In the genomic region with DNA sequence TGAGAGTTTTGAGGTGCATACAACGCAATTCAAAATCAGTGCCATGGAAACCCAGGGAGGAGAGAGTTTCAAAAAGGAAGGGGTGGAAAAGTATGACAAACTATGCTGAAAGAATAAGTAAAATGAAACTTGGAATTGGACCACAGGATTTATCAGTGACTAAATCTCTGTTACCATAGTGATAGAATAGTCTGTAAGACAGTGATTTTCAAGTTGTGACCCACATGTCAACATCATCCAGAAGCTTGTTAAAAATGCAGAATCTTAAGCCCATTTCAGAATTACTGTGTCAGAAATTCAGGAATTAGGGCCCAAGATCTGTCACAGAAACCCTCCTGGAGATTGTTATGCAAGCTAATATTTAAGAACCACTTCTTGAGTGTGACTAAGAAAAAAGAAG, we compare ENCODE assay signal across 20 cellular contexts.
DNase-seq lines count a peak whose midpoint lies in the region; ATAC-seq and TF ChIP-seq lines count a peak whose summit lies in the region.
"Had no signal": no experiment of that assay in that cellular context is flagged by ENCODE, and none has a peak within 500 bp of the region (broad histone marks: within the 10 kb centered on the region; RNA-seq: fewer than 3 reads in every experiment).

No MANE protein-coding gene starts in this region.

- DNase-seq in A673 (ENCODE audit: low spot score), result peak; percentile 7
- peak; percentile 61 for DNase-seq in fibroblast of the aortic adventitia (ENCODE audit: low read depth)
- DNase-seq in osteoblast (ENCODE audit: insufficient read length, low spot score, missing footprints), result no peak
- DNase-seq in erythroblast (lab: John Stamatoyannopoulos, UW), result no peak
- DNase-seq in NCI-H1694 (lab: John Stamatoyannopoulos, UW), result no peak
- DNase-seq in NCI-H2029 treated with DMSO at 0.1 percent for 48 hours (lab: John Stamatoyannopoulos, UW), result no peak
- DNase-seq in HCEC 1CT, result no peak
- DNase-seq: Caco-2; CD4-positive, alpha-beta T cell; GDM1; KBM-7; NCI-H187; NCI-H226; NCI-H524 treated with DMSO at 0.1 percent for 48 hours; RPMI8226; SIG-M5 had no signal

- peaks cover 48% of the 10 kb centered on the region for H3K27me3 ChIP-seq in A673 (replicated peaks; ENCODE audit: insufficient read depth, low read depth, low read length, poor library complexity)
- no peaks in the 10 kb centered on the region for H3K27me3 ChIP-seq in osteoblast (ENCODE audit: insufficient read depth, low read length)

- H3K36me3 ChIP-seq in A673 (ENCODE audit: insufficient read depth, low read length, poor library complexity, severe bottlenecking) (no peaks in the 10 kb centered on the region), osteoblast (ENCODE audit: insufficient read depth, low read length) (no peaks in the 10 kb centered on the region)

- H3K4me1 ChIP-seq in A673 (ENCODE audit: insufficient read depth, low read length, poor library complexity, severe bottlenecking) (peaks cover 11% of the 10 kb centered on the region), osteoblast (ENCODE audit: insufficient read depth, low read length) (no peaks in the 10 kb centered on the region)
- H3K4me1 ChIP-seq: Caco-2 had no signal

- no peaks in the 10 kb centered on the region for H3K9me3 ChIP-seq in A673 (ENCODE audit: low read depth, low read length, poor library complexity, severe bottlenecking)
- no peaks in the 10 kb centered on the region for H3K9me3 ChIP-seq in osteoblast (ENCODE audit: low read depth, low read length)
- H3K9me3 ChIP-seq: Caco-2 had no signal

- no peaks in the 10 kb centered on the region for H3K79me2 ChIP-seq in osteoblast (ENCODE audit: insufficient read depth, low read length)

- intact Hi-C loops in A673 (cut with micrococcal nuclease; ENCODE audit: unreplicated experiment), result no loop called here

- H3K4me3 ChIP-seq in A673 (ENCODE audit: low read depth, low read length, poor library complexity, severe bottlenecking) (no peak overlapping the region), fibroblast of the aortic adventitia (ENCODE audit: low read depth, low read length) (no peak overlapping the region), osteoblast (ENCODE audit: insufficient read depth, low read length) (no peak overlapping the region)
- H3K4me3 ChIP-seq: GM23338 had no signal

- TF ChIP-seq POLR2A in erythroblast (IDR thresholded peaks at IDR 0.05; ENCODE audit: low read length), result no peak

- H3K27ac ChIP-seq in A673 (ENCODE audit: low read depth, low read length, poor library complexity, severe bottlenecking), result no peak overlapping the region
- no peak overlapping the region for H3K27ac ChIP-seq in osteoblast (ENCODE audit: low read depth, low read length)

- ATAC-seq in SK-N-SH treated with all-trans-retinoic acid at 6 μM for 48 hours, result peak; percentile 74
- ATAC-seq: GM23338, HCT116, HepG2 had no signal

- H3K4me2 ChIP-seq in osteoblast (ENCODE audit: insufficient read depth, low read length), result peak overlapping the region; percentile 17
- H3K4me2 ChIP-seq: GM23338 had no signal

- POLR2A ChIA-PET in A673 (lab: Charles Lee; ENCODE audit: low non-redundant PET), result no interaction called here

- CTCF ChIA-PET in A673 (lab: Charles Lee), result no interaction called here

- TF ChIP-seq CTCF in A673 (conservative IDR thresholded peaks at IDR 0.05; ENCODE audit: low read depth, low read length) (no peak), fibroblast of the aortic adventitia (IDR thresholded peaks at IDR 0.05; ENCODE audit: insufficient read depth, low read length) (no peak), osteoblast (IDR thresholded peaks at IDR 0.05; ENCODE audit: extremely low read depth, low read depth, low read length) (no peak)

- BruUV-seq in A673 (replicated peaks; lab: Mats Ljungman, UMichigan), result no TSS peak

- H4K20me1 ChIP-seq in osteoblast (ENCODE audit: insufficient read depth, low read length), result no peaks in the 10 kb centered on the region

- H2AFZ ChIP-seq in osteoblast (ENCODE audit: low read length), result no peak overlapping the region
- H2AFZ ChIP-seq: GM23338 had no signal

TF ChIP-seq in SK-N-SH treated with all-trans-retinoic acid at 6 μM for 48 hours, 23 proteins besides CTCF, POLR2A, EP300 and RAD21:
- TF ChIP-seq ZC3H10 (CRISPR knock-in tag; IDR thresholded peaks at IDR 0.05) (no peak), RARB (CRISPR knock-in tag; IDR thresholded peaks at IDR 0.05) (no peak), ARNTL (CRISPR knock-in tag; IDR thresholded peaks at IDR 0.05; ENCODE audit: borderline replicate concordance, low read depth) (no peak), PPARA (CRISPR knock-in tag; IDR thresholded peaks at IDR 0.05; ENCODE audit: borderline replicate concordance) (no peak), TCF4 (CRISPR knock-in tag; IDR thresholded peaks at IDR 0.05; ENCODE audit: borderline replicate concordance) (no peak), ZNF8 (CRISPR knock-in tag; IDR thresholded peaks at IDR 0.05) (no peak), TOX (CRISPR knock-in tag; IDR thresholded peaks at IDR 0.05; ENCODE audit: borderline replicate concordance) (no peak)
- TF ChIP-seq, protein P1, sequence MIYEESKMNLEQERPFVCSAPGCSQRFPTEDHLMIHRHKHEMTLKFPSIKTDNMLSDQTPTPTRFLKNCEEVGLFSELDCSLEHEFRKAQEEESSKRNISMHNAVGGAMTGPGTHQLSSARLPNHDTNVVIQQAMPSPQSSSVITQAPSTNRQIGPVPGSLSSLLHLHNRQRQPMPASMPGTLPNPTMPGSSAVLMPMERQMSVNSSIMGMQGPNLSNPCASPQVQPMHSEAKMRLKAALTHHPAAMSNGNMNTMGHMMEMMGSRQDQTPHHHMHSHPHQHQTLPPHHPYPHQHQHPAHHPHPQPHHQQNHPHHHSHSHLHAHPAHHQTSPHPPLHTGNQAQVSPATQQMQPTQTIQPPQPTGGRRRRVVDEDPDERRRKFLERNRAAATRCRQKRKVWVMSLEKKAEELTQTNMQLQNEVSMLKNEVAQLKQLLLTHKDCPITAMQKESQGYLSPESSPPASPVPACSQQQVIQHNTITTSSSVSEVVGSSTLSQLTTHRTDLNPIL (CRISPR knock-in tag; IDR thresholded peaks at IDR 0.05; ENCODE audit: low read depth), result no peak

Comparison
In these comparisons a context has a peak if more than half of its experiments do, and no peak if none do; other contexts are left out.
1. DNase-seq: peak in A673 (single experiment) and fibroblast of the aortic adventitia (single experiment); none in osteoblast (single experiment), erythroblast (0 of 2), NCI-H1694 (single experiment), NCI-H2029 treated with DMSO at 0.1 percent for 48 hours (single experiment) and HCEC 1CT (single experiment).